ENCODE assay signal across 8 cellular contexts in the genomic region with DNA sequence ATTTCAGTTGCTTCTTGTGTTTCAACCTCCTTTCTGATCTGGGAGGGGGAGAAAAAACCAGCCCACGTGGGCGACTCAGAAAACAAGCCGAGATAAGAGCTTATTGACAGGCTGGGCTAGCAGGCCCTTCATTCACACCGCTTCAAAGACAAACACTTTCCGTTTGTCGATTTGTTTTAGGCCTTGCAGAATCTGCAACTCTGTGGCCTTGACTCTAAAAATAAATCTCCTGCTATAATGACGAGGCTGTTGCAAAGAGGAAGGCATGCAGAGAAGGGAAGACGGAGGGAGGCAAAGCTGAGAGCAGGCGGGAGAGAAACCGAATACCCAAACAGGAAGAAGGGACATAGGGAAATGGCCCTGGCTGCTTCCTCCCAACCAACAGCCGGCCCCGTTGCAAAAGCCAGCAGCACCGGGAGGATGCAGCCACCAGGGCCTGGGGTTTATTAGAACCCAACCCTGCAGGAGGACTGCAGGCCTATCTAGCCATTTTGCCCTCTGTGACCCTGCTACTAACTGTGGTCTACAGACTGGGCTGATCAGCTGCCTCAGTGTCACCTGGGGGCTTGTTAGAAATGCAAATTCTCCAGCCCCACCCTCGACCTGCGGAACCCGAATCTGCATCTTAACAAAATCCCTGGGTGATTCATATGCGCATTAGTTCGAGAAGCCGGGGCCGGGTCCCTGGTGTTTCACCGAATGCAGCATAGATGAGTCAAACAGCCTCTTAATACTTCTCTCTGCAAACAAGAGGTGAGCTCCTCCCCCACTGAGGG.
A peak's percentile ranks its signal among the peaks of the same experiment; 100 is the strongest.
DNase-seq lines count a peak whose midpoint lies in the region; ATAC-seq, FAIRE-seq and TF ChIP-seq lines count a peak whose summit lies in the region.

No MANE protein-coding gene starts in this region.

- H3K27me3 Mint-ChIP-seq in WTC11 (ENCODE audit: low read depth) = no peaks in the 10 kb centered on the region; the same call in 1 of the 2 replicates
- H3K27me3 Mint-ChIP-seq in stimulated activated naive CD8-positive, alpha-beta T cell treated with anti-CD3 and anti-CD28 coated beads, Interleukin-15, Interleukin-2, amounts not matched to agents 100 ng/mL and 50 ng/mL, for 24 hours = no peaks in the 10 kb centered on the region

- H2BK20ac ChIP-seq in IMR-90 (ENCODE audit: low read depth, low read length) = no peak overlapping the region; the same call in 1 of the 2 replicates

- no peaks in the 10 kb centered on the region for H4K20me1 ChIP-seq in IMR-90 (ENCODE audit: insufficient read depth, low read length)

- 0 out of 2 replicates have a peak, but pooled peaks cover 3% of the 10 kb centered on the region for H3K9me1 ChIP-seq in IMR-90 (ENCODE audit: insufficient read depth, low read length)

- H3K14ac ChIP-seq in IMR-90 (replicated peaks; ENCODE audit: low read depth, low read length) = peak overlapping the region; percentile 59

- peak overlapping the region; percentile 12; the same call in 1 of the 2 replicates for H3K4me2 ChIP-seq in IMR-90 (ENCODE audit: low read depth, low read length)

- H3K36me3 Mint-ChIP-seq in WTC11 = no peaks in the 10 kb centered on the region
- H3K36me3 Mint-ChIP-seq in stimulated activated naive CD8-positive, alpha-beta T cell treated with anti-CD3 and anti-CD28 coated beads, Interleukin-15, Interleukin-2, amounts not matched to agents 100 ng/mL and 50 ng/mL, for 24 hours (ENCODE audit: low read depth) = no peaks in the 10 kb centered on the region

- H2AFZ ChIP-seq in IMR-90 (replicated peaks; ENCODE audit: low read length, poor library complexity) = peak overlapping the region; percentile 86

- peak overlapping the region; percentile 62; the same call in 1 of the 3 replicates for H2BK15ac ChIP-seq in IMR-90 (ENCODE audit: low read depth, low read length)

- H2AK9ac ChIP-seq in IMR-90 (replicated peaks; ENCODE audit: low read depth, low read length, poor library complexity) = peak overlapping the region; percentile 15

- H3K4me3 ChIP-seq in IMR-90 (ENCODE audit: insufficient read depth, low read depth, low read length) (no peak overlapping the region), bronchial epithelial cell (ENCODE audit: low read depth, low read length) (no peak overlapping the region)

- H3K56ac ChIP-seq in IMR-90 (ENCODE audit: extremely low read depth, insufficient read depth, low read length) = no peak overlapping the region

- H3K4me1 ChIP-seq in IMR-90 (ENCODE audit: control insufficient read depth, insufficient read depth, low read length) = peaks cover 2% of the 10 kb centered on the region

- in situ Hi-C loops in IMR-90 (cut with MboI; ENCODE audit: low sequenced_read_pairs) = no loop called here

- peaks cover 51% of the 10 kb centered on the region for H3K4me1 Mint-ChIP-seq in WTC11
- H3K4me1 Mint-ChIP-seq in stimulated activated naive CD8-positive, alpha-beta T cell treated with anti-CD3 and anti-CD28 coated beads, Interleukin-15, Interleukin-2, amounts not matched to agents 100 ng/mL and 50 ng/mL, for 24 hours (ENCODE audit: low read depth) = peaks cover 42% of the 10 kb centered on the region

- H3K4ac ChIP-seq in IMR-90 (ENCODE audit: low read depth, low read length) = peak overlapping the region; percentile 72

- intact Hi-C loops in IMR-90 (cut with micrococcal nuclease) = no loop called here

- H4K8ac ChIP-seq in IMR-90 (ENCODE audit: low read depth in 2 of 2, low read length in 2 of 2) = peak overlapping the region; percentile 34 to 72; a peak in 2 of 4 replicates

- 0 out of 2 replicates have a peak overlapping the region, but pooled peaks have one; percentile 48 for H3K23ac ChIP-seq in IMR-90 (ENCODE audit: low read depth, low read length)

- TF ChIP-seq CTCF in IMR-90 (conservative IDR thresholded peaks at IDR 0.05; ENCODE audit: low read depth, low read length) (no peak), WTC11 (IDR thresholded peaks at IDR 0.05) (no peak), bronchial epithelial cell (IDR thresholded peaks at IDR 0.05; ENCODE audit: insufficient read depth, low read length, severe bottlenecking) (no peak)

- H3K4me3 Mint-ChIP-seq in WTC11 = peak overlapping the region; percentile 38
- peak overlapping the region; percentile 36 for H3K4me3 Mint-ChIP-seq in stimulated activated naive CD8-positive, alpha-beta T cell treated with anti-CD3 and anti-CD28 coated beads, Interleukin-15, Interleukin-2, amounts not matched to agents 100 ng/mL and 50 ng/mL, for 24 hours

- no peak overlapping the region for H2AK5ac ChIP-seq in IMR-90 (ENCODE audit: low read depth, low read length)

- 0 out of 2 replicates have a peak overlapping the region, but pooled peaks have one; percentile 7 for H3K18ac ChIP-seq in IMR-90 (ENCODE audit: low read depth, low read length)

- H2BK120ac ChIP-seq in IMR-90 (ENCODE audit: low read depth, low read length) = peak overlapping the region; percentile 4; the same call in 1 of the 2 replicates

- CTCF ChIA-PET in IMR-90 (lab: Yijun Ruan, JAX) = interaction anchor here (0.6 to 1.2 kb wide), 2 partner anchors 9 to 25 kb away, joined by 3 to 4 read pairs; no protein-coding TSS in a partner anchor
- CTCF ChIA-PET in WTC11 (lab: Charles Lee) = interaction anchor here (0.7 to 1.3 kb wide), 6 partner anchors 10 to 241 kb away, joined by 3 to 4 read pairs (median 3); no protein-coding TSS in a partner anchor

- ATAC-seq in IMR-90 (ENCODE audit: low read depth) (peak; percentile 74), WTC11 (peak; percentile 93), HG03342 (IDR thresholded peaks at IDR 0.05; ENCODE audit: unreplicated experiment) (no peak)

- no peaks in the 10 kb centered on the region for H3K36me3 ChIP-seq in IMR-90 (ENCODE audit: control insufficient read depth, insufficient read depth, low read length)
- H3K36me3 ChIP-seq in bronchial epithelial cell (ENCODE audit: control insufficient read depth, insufficient read depth, low read length) = no peaks in the 10 kb centered on the region

- H4K5ac ChIP-seq in IMR-90 (ENCODE audit: low read depth, low read length) = no peak overlapping the region; the same call in 1 of the 2 replicates

- H3K27me3 ChIP-seq in IMR-90 (ENCODE audit: control insufficient read depth, insufficient read depth, low read length) = peaks cover 7% of the 10 kb centered on the region; the same call in 1 of the 2 replicates
- no peaks in the 10 kb centered on the region for H3K27me3 ChIP-seq in bronchial epithelial cell (ENCODE audit: control insufficient read depth, insufficient read depth, low read length)

- FAIRE-seq in bronchial epithelial cell (lab: Jason Lieb, UNC) = no peak

- TF ChIP-seq POLR2A in IMR-90 (IDR thresholded peaks at IDR 0.05; ENCODE audit: low read depth, low read length) = no peak

- H3K9me3 ChIP-seq in IMR-90 (ENCODE audit: control insufficient read depth, insufficient read depth, low read length) = no peaks in the 10 kb centered on the region

- POLR2A ChIA-PET in IMR-90 (lab: Charles Lee; ENCODE audit: unreplicated experiment) = no interaction called here
- POLR2A ChIA-PET in WTC11 (lab: Charles Lee) = interaction anchor here (1.3 kb wide), 1 partner anchor 41 kb away, joined by 4 read pairs; no protein-coding TSS in a partner anchor

- H3K27ac ChIP-seq in IMR-90 (ENCODE audit: insufficient read depth, low read length) = peak overlapping the region; percentile 41

- peak overlapping the region; percentile 53 for H2BK5ac ChIP-seq in IMR-90 (ENCODE audit: low read depth, low read length, poor library complexity, severe bottlenecking)

- DNase-seq in IMR-90 = peak; percentile 55
- peak; percentile 65 for DNase-seq in WTC11 (ENCODE audit: low spot score)
- DNase-seq in bronchial epithelial cell (ENCODE audit: low read depth) = peak; percentile 71
- peak; percentile 58 for DNase-seq in myocyte (ENCODE audit: low read depth)
- DNase-seq in NCI-H2081 (lab: John Stamatoyannopoulos, UW) = no peak
- no peak for DNase-seq in NCI-H1694 (lab: John Stamatoyannopoulos, UW)

- H3K27ac Mint-ChIP-seq in WTC11 = peak overlapping the region; percentile 99
- peak overlapping the region; percentile 88 for H3K27ac Mint-ChIP-seq in stimulated activated naive CD8-positive, alpha-beta T cell treated with anti-CD3 and anti-CD28 coated beads, Interleukin-15, Interleukin-2, amounts not matched to agents 100 ng/mL and 50 ng/mL, for 24 hours

- no peak overlapping the region for H3K9ac ChIP-seq in IMR-90 (ENCODE audit: low read depth, low read length)

- no peaks in the 10 kb centered on the region for H3K79me1 ChIP-seq in IMR-90 (ENCODE audit: low read depth in 1 of 2, low read length in 2 of 2)

- TF ChIP-seq RAD21 in IMR-90 (IDR thresholded peaks at IDR 0.05; ENCODE audit: low read length) = no peak

- no peaks in the 10 kb centered on the region for H3K9me3 Mint-ChIP-seq in WTC11
- H3K9me3 Mint-ChIP-seq in stimulated activated naive CD8-positive, alpha-beta T cell treated with anti-CD3 and anti-CD28 coated beads, Interleukin-15, Interleukin-2, amounts not matched to agents 100 ng/mL and 50 ng/mL, for 24 hours = peaks cover 4% of the 10 kb centered on the region

- BruUV-seq in IMR-90 (replicated peaks; lab: Mats Ljungman, UMichigan) = no TSS peak

- dilution Hi-C loops in IMR-90 (cut with HindIII; ENCODE audit: low sequenced_read_pairs, unreplicated experiment) = no loop called here

- peak overlapping the region; percentile 60 for H4K91ac ChIP-seq in IMR-90 (ENCODE audit: insufficient read depth, low read depth, low read length)

- no CpG with 5 or more reads among the region's 21 CpGs for WGBS in IMR-90 (ENCODE audit: extremely low coverage in 2 of 2, insufficient read length in 1 of 2), 2 experiments

TF ChIP-seq in IMR-90, 13 proteins besides CTCF, POLR2A, EP300 and RAD21:
- TF ChIP-seq FOS (IDR thresholded peaks at IDR 0.05; ENCODE audit: low read depth, low read length) (0 out of 2 replicates have a peak, but pooled peaks have one; percentile 10), MAFK (IDR thresholded peaks at IDR 0.05; ENCODE audit: low read depth, low read length) (no peak)

TF ChIP-seq in WTC11, 78 proteins besides CTCF, POLR2A, EP300 and RAD21:
- TF ChIP-seq, protein P1, sequence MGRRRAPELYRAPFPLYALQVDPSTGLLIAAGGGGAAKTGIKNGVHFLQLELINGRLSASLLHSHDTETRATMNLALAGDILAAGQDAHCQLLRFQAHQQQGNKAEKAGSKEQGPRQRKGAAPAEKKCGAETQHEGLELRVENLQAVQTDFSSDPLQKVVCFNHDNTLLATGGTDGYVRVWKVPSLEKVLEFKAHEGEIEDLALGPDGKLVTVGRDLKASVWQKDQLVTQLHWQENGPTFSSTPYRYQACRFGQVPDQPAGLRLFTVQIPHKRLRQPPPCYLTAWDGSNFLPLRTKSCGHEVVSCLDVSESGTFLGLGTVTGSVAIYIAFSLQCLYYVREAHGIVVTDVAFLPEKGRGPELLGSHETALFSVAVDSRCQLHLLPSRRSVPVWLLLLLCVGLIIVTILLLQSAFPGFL (CRISPR knock-in tag; IDR thresholded peaks at IDR 0.05; ENCODE audit: borderline replicate concordance) = no peak
- TF ChIP-seq, protein P2, sequence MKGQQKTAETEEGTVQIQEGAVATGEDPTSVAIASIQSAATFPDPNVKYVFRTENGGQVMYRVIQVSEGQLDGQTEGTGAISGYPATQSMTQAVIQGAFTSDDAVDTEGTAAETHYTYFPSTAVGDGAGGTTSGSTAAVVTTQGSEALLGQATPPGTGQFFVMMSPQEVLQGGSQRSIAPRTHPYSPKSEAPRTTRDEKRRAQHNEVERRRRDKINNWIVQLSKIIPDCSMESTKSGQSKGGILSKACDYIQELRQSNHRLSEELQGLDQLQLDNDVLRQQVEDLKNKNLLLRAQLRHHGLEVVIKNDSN (CRISPR knock-in tag; IDR thresholded peaks at IDR 0.05) = 0 out of 2 replicates have a peak, but pooled peaks have one; percentile 19

Comparison
In these comparisons a context has a peak if more than half of its experiments do, and no peak if none do; other contexts are left out.
1. DNase-seq: peak in IMR-90 (single experiment), WTC11 (single experiment), bronchial epithelial cell (single experiment) and myocyte (single experiment); none in NCI-H2081 (0 of 2) and NCI-H1694 (single experiment).